ENCODE assay signal across 8 cellular contexts in the genomic region with DNA sequence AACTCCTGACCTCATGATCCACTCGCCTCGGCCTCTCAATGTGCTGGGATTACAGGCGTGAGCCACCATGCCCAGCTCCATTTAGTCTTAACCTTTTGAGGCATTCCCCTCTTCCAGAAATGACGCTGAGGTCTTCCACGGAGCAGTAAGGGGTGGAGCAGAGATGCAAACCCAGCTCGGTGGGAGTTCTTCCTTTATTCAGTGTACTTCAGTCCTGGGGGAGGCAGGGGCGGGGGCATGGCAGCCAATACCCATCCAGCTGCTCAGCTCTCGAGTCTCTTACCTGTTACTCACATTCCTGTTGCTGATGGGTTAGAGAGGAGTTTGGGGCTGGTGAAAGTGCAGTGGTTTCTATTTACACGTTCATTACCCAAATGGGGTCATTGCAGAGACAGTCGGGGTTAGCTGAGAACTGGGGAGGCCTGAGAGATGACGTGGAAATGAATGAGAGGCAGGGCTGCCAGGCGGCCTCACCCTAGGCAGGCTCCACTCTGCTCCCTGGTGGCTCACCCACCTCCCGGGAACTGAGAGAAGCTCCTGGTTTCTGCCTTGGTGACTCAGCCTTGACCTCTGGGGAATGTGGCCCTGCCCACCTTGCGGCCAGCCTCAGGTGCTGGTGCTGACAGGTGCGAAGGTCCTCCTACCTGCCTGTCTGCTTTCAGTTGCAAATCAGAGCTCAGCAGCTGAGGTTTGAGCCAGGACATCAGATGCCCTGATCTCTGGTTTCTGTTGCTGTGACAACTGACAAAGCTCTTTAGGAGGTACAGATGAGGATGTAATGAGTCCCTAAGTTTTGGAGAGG. TPM values are rescaled to one million over a fixed set of nuclear protein-coding genes. Genes with fewer than 3 reads are reported as not detected.
DNase-seq lines count a peak whose midpoint lies in the region; ATAC-seq and TF ChIP-seq lines count a peak whose summit lies in the region.

No MANE protein-coding gene starts in this region.

- H3K4me3 ChIP-seq in astrocyte of the spinal cord (ENCODE audit: low read depth, low read length) (no peak overlapping the region), vagina (no peak overlapping the region)

- peak overlapping the region; percentile 21 for H3K27ac ChIP-seq in vagina

- H3K4me1 ChIP-seq in vagina, result peaks cover 13% of the 10 kb centered on the region

- no peaks in the 10 kb centered on the region for H3K27me3 ChIP-seq in vagina

- TF ChIP-seq POLR2A in vagina (IDR thresholded peaks at IDR 0.05), result no peak

- DNase-seq in ACHN (peak; percentile 48), astrocyte of the spinal cord (ENCODE audit: low read depth, low spot score) (peak; percentile 22), kidney tubule cell (ENCODE audit: low spot score) (peak; percentile 96), vagina (ENCODE audit: extremely low spot score in 2 of 2) (no peak)
- no peak for DNase-seq in activated T-cell treated with anti-CD3 and anti-CD28 coated beads, Interleukin-2, amount 50 U/mL, for 48 hours
- DNase-seq in stimulated activated CD4-positive, alpha-beta T cell treated with anti-CD3 and anti-CD28 coated beads, Interleukin-4, amount 100 ng/mL, for 1 hour, result no peak

- ATAC-seq in HG02885 (IDR thresholded peaks at IDR 0.05; ENCODE audit: poor library complexity, unreplicated experiment) (peak; percentile 27), GM21786 (IDR thresholded peaks at IDR 0.05; ENCODE audit: unreplicated experiment) (no peak)

- no peaks in the 10 kb centered on the region for H3K9me3 ChIP-seq in vagina

- intact Hi-C loops in vagina (cut with DNase I), result no loop called here

- peak; percentile 30 for TF ChIP-seq CTCF in astrocyte of the spinal cord (IDR thresholded peaks at IDR 0.05; ENCODE audit: low read depth, low read length)
- TF ChIP-seq CTCF in vagina (IDR thresholded peaks at IDR 0.05), result no peak

- peaks cover 0 to 30% of the 10 kb centered on the region in 2 donors for H3K36me3 ChIP-seq in vagina

- in situ Hi-C loops in ACHN (cut with HindIII; ENCODE audit: low pct_ligation_motif_present, low pct_unique_long_range_greater_than_20kb, low sequenced_read_pairs), result loop anchor here (25.0 kb wide), 1 partner anchor 209 kb away; no protein-coding TSS in a partner anchor
- in situ Hi-C loops in astrocyte of the spinal cord (cut with HindIII; ENCODE audit: low sequenced_read_pairs), result no loop called here

RNA-seq across cellular contexts. Expression of gene ST14, which starts 13.4 kb away (rescaled TPM):
- total RNA-seq in vagina, result 43.2 TPM

Comparison
In these comparisons a context has a peak if more than half of its experiments do, and no peak if none do; other contexts are left out.
1. DNase-seq: peak in ACHN (single experiment), astrocyte of the spinal cord (single experiment) and kidney tubule cell (single experiment); none in vagina (0 of 2), activated T-cell treated with anti-CD3 and anti-CD28 coated beads, Interleukin-2, amount 50 U/mL, for 48 hours (0 of 2) and stimulated activated CD4-positive, alpha-beta T cell treated with anti-CD3 and anti-CD28 coated beads, Interleukin-4, amount 100 ng/mL, for 1 hour (single experiment).